8 cellular contexts compared by ENCODE assay signal in genomic region chr7:131107343-131108211, GRCh38.
DNase-seq lines count a peak whose midpoint lies in the region; ATAC-seq lines count a peak whose summit lies in the region.

No MANE protein-coding gene starts in this region.

- CTCF ChIA-PET in activated CD4-positive, alpha-beta memory T cell treated with anti-CD3 and anti-CD28 coated beads, Interleukin-2, amount 10 ng/mL, durations not matched to agents 7 days and 5 days (lab: Charles Lee), result interaction anchor here (1.8 to 4.0 kb wide), 2 partner anchors 50 to 81 kb away, joined by 6 to 23 read pairs; no protein-coding TSS in a partner anchor

- ATAC-seq in GM19035 (IDR thresholded peaks at IDR 0.05; ENCODE audit: unreplicated experiment) (peak; percentile 40), HG03196 (IDR thresholded peaks at IDR 0.05; ENCODE audit: unreplicated experiment) (peak; percentile 37)

- peaks cover 60% of the 10 kb centered on the region for H3K4me1 Mint-ChIP-seq in activated CD4-positive, alpha-beta memory T cell treated with anti-CD3 and anti-CD28 coated beads, Interleukin-2, amount 10 ng/mL, durations not matched to agents 7 days and 5 days

- H3K27me3 ChIP-seq in BLaER1 (peaks cover 14% of the 10 kb centered on the region; the same call in 1 of the 2 replicates), ectodermal cell (ENCODE audit: control insufficient read depth, insufficient read depth, low read length, poor library complexity, severe bottlenecking) (peaks cover 59% of the 10 kb centered on the region)

- peak overlapping the region; percentile 64 for H3K27ac ChIP-seq in BLaER1
- H3K27ac ChIP-seq in ectodermal cell (ENCODE audit: insufficient read depth, low read depth, low read length, poor library complexity, severe bottlenecking), result no peak overlapping the region

- no peaks in the 10 kb centered on the region for H3K36me3 ChIP-seq in BLaER1
- H3K36me3 ChIP-seq in ectodermal cell (ENCODE audit: control insufficient read depth, insufficient read depth, low read length), result no peaks in the 10 kb centered on the region

- H3K36me3 Mint-ChIP-seq in activated CD4-positive, alpha-beta memory T cell treated with anti-CD3 and anti-CD28 coated beads, Interleukin-2, amount 10 ng/mL, durations not matched to agents 7 days and 5 days (ENCODE audit: low read depth), result peaks cover 62% of the 10 kb centered on the region

- H3K27me3 Mint-ChIP-seq in activated CD4-positive, alpha-beta memory T cell treated with anti-CD3 and anti-CD28 coated beads, Interleukin-2, amount 10 ng/mL, durations not matched to agents 7 days and 5 days, result no peaks in the 10 kb centered on the region

- H3K4me1 ChIP-seq in BLaER1 (peaks cover 54% of the 10 kb centered on the region), ectodermal cell (ENCODE audit: control insufficient read depth, insufficient read depth, low read length) (peaks cover 23% of the 10 kb centered on the region)

- H3K4me2 ChIP-seq in BLaER1, result peak overlapping the region; percentile 99

- 0% methylated on average over 63 of the region's 63 CpGs for WGBS in ectodermal cell, 2 experiments

- peak overlapping the region; percentile 86 for H3K9ac ChIP-seq in BLaER1

- no peaks in the 10 kb centered on the region for H3K9me3 ChIP-seq in BLaER1
- no peaks in the 10 kb centered on the region for H3K9me3 ChIP-seq in ectodermal cell (ENCODE audit: control insufficient read depth, low read length)

- POLR2A ChIA-PET in activated CD4-positive, alpha-beta memory T cell treated with anti-CD3 and anti-CD28 coated beads, Interleukin-2, amount 10 ng/mL, durations not matched to agents 7 days and 5 days (lab: Charles Lee), result interaction anchor here (0.6 to 9.8 kb wide), 25 partner anchors 8 to 230 kb away, joined by 3 to 247 read pairs (median 4); partner anchors contain the start of gene MKLN1

- H4K20me1 ChIP-seq in BLaER1, result peaks cover 30% of the 10 kb centered on the region; the same call in 1 of the 2 replicates

- peak overlapping the region; percentile 98 for H3K4me3 Mint-ChIP-seq in activated CD4-positive, alpha-beta memory T cell treated with anti-CD3 and anti-CD28 coated beads, Interleukin-2, amount 10 ng/mL, durations not matched to agents 7 days and 5 days

- peak; percentile 83 for DNase-seq in NCI-H748 (lab: John Stamatoyannopoulos, UW; ENCODE audit: unreplicated experiment)
- peak; percentile 83 for DNase-seq in activated CD4-positive, alpha-beta memory T cell treated with anti-CD3 and anti-CD28 coated beads, Interleukin-2, amount 10 ng/mL, durations not matched to agents 7 days and 5 days
- DNase-seq in lung microvascular endothelial cell (ENCODE audit: low read depth in 2 of 2), result peak; percentile 91 to 97
- DNase-seq in stimulated activated CD4-positive, alpha-beta T cell treated with anti-CD3 and anti-CD28 coated beads, TNF-alpha, amount 100 ng/mL, for 48 hours (ENCODE audit: low read depth in 3 of 3), result peak; percentile 34 to 61 (median 52)

- H3K4me3 ChIP-seq in BLaER1 (peak overlapping the region; percentile 90), ectodermal cell (ENCODE audit: insufficient read depth, low read depth, low read length) (peak overlapping the region; percentile 53)

- H3K9me3 Mint-ChIP-seq in activated CD4-positive, alpha-beta memory T cell treated with anti-CD3 and anti-CD28 coated beads, Interleukin-2, amount 10 ng/mL, durations not matched to agents 7 days and 5 days, result no peaks in the 10 kb centered on the region

- H3K27ac Mint-ChIP-seq in activated CD4-positive, alpha-beta memory T cell treated with anti-CD3 and anti-CD28 coated beads, Interleukin-2, amount 10 ng/mL, durations not matched to agents 7 days and 5 days, result peak overlapping the region; percentile 98
